Comparison of ENCODE assay signal across 9 cellular contexts in genomic region chr11:14973621-14974020, GRCh38. TPM values are rescaled to one million over a fixed set of nuclear protein-coding genes. Genes with fewer than 3 reads are reported as not detected.
DNase-seq lines count a peak whose midpoint lies in the region; ATAC-seq and TF ChIP-seq lines count a peak whose summit lies in the region.
"Had no signal": no experiment of that assay in that cellular context is flagged by ENCODE, and none has a peak within 500 bp of the region (broad histone marks: within the 10 kb centered on the region; RNA-seq: fewer than 3 reads in every experiment).

No MANE protein-coding gene starts in this region.

- 0 to 4% (median 2%) methylated on average over 5 to 31 of the region's 31 CpGs for WGBS in heart left ventricle, 4 donors
- no CpG with 5 or more reads among the region's 31 CpGs for WGBS in neuronal stem cell (ENCODE audit: extremely low coverage in 2 of 2, insufficient read length in 2 of 2, insufficient replicate concordance in 1 of 2), 2 donors

- no peak overlapping the region for H3K27ac Mint-ChIP-seq in T-cell

- POLR2A ChIA-PET in T-cell (lab: Charles Lee), result no interaction called here

- H3K36me3 Mint-ChIP-seq in T-cell, result no peaks in the 10 kb centered on the region

- no peak overlapping the region for H4K91ac ChIP-seq in neuronal stem cell (ENCODE audit: low read depth, low read length, poor library complexity)

- no peak overlapping the region for H2AK5ac ChIP-seq in neuronal stem cell (ENCODE audit: low read depth, low read length)

- H3K14ac ChIP-seq in neuronal stem cell (ENCODE audit: low read length), result no peak overlapping the region

- H3K9ac ChIP-seq in neuronal stem cell (ENCODE audit: low read depth, low read length, poor library complexity), result no peak overlapping the region

- H3K79me1 ChIP-seq in neuronal stem cell (ENCODE audit: low read depth, low read length), result no peaks in the 10 kb centered on the region

- H2BK12ac ChIP-seq in neuronal stem cell (ENCODE audit: low read length), result no peak overlapping the region

- no peak for TF ChIP-seq POLR2A in heart left ventricle (IDR thresholded peaks at IDR 0.05)

- H2AFZ ChIP-seq in neuronal stem cell (ENCODE audit: low read length), result peak overlapping the region; percentile 94

- no peak for TF ChIP-seq CTCF in heart left ventricle (IDR thresholded peaks at IDR 0.05)

- H3K18ac ChIP-seq in neuronal stem cell (ENCODE audit: low read length), result peak overlapping the region; percentile 46

- H2BK15ac ChIP-seq in neuronal stem cell (ENCODE audit: low read length), result no peak overlapping the region

- peak overlapping the region; percentile 70 to 80 (median 74) for H3K4me3 Mint-ChIP-seq in T-cell

- H2BK5ac ChIP-seq in neuronal stem cell (ENCODE audit: low read length), result no peak overlapping the region

- intact Hi-C loops in heart left ventricle (cut with DNase I) (loop anchor here in 6 of 10 donors (2.0 to 10.0 kb wide), 4 partner anchors 99 to 231 kb away; partner anchors contain the start of gene CALCB (in 3 of the 6)), Right ventricle myocardium inferior (cut with DNase I) (no loop called here)

- H3K23ac ChIP-seq in neuronal stem cell (ENCODE audit: low read depth, low read length, poor library complexity), result peak overlapping the region; percentile 22

- no peak overlapping the region for H3K27ac ChIP-seq in heart left ventricle
- no peak overlapping the region for H3K27ac ChIP-seq in effector memory CD4-positive, alpha-beta T cell (ENCODE audit: insufficient read depth, low read length, poor library complexity, severe bottlenecking)
- no peak overlapping the region for H3K27ac ChIP-seq in neuronal stem cell (replicated peaks; ENCODE audit: low read length)
- no peak overlapping the region for H3K27ac ChIP-seq in SJCRH30

- H3K9me3 ChIP-seq in heart left ventricle, result no peaks in the 10 kb centered on the region
- no peaks in the 10 kb centered on the region for H3K9me3 ChIP-seq in effector memory CD4-positive, alpha-beta T cell (ENCODE audit: control insufficient read depth, low read length)
- peaks cover 2 to 5% of the 10 kb centered on the region in 2 donors for H3K9me3 ChIP-seq in neuronal stem cell (replicated peaks in 1 of 2; ENCODE audit: control insufficient read depth in 2 of 2, insufficient read depth in 1 of 2, low read depth in 1 of 2, low read length in 2 of 2)
- H3K9me3 ChIP-seq in SJCRH30 (replicated peaks), result no peaks in the 10 kb centered on the region

- H3K4me1 ChIP-seq in heart left ventricle (peaks cover 0 to 36% (median 14%) of the 10 kb centered on the region in 12 donors), neuronal stem cell (ENCODE audit: control insufficient read depth in 2 of 2, insufficient read depth in 1 of 2, low read depth in 1 of 2, low read length in 2 of 2) (peaks cover 10 to 12% of the 10 kb centered on the region in 2 donors), SJCRH30 (no peaks in the 10 kb centered on the region)
- H3K4me1 ChIP-seq in effector memory CD4-positive, alpha-beta T cell (ENCODE audit: control insufficient read depth, insufficient read depth, low read length, poor library complexity, severe bottlenecking), result peaks cover 28% of the 10 kb centered on the region

- H4K8ac ChIP-seq in neuronal stem cell (ENCODE audit: low read depth, low read length), result no peak overlapping the region

- H3K4me2 ChIP-seq in neuronal stem cell (ENCODE audit: insufficient read depth, low read length, poor library complexity, severe bottlenecking), result peak overlapping the region; percentile 69

- H3K4me1 Mint-ChIP-seq in T-cell, result peaks cover 31 to 35% (median 35%) of the 10 kb centered on the region in 3 donors

- H3K4me3 ChIP-seq in heart left ventricle (peak overlapping the region in 10 of 12 donors; percentile 3 to 47 (median 35)), neuronal stem cell (ENCODE audit: low read length in 2 of 2) (peak overlapping the region; percentile 30 to 60), SJCRH30 (no peak overlapping the region)
- H3K4me3 ChIP-seq in effector memory CD4-positive, alpha-beta T cell (ENCODE audit: insufficient read depth, low read depth, low read length, poor library complexity, severe bottlenecking), result peak overlapping the region; percentile 54

- no peak overlapping the region for H2BK120ac ChIP-seq in neuronal stem cell (ENCODE audit: low read depth, low read length)

- DNase-seq in heart left ventricle (peak in 1 of 5 donors; percentile 23), Right ventricle myocardium inferior (ENCODE audit: missing footprints) (no peak), T-cell (peak in 10 of 34 experiments; percentile 5 to 40 (median 11)), neuronal stem cell (ENCODE audit: low spot score) (peak; percentile 36), SJCRH30 (no peak)
- no peak for DNase-seq in effector memory CD4-positive, alpha-beta T cell

- H3K9me3 Mint-ChIP-seq in T-cell, result no peaks in the 10 kb centered on the region

- peaks cover 30 to 98% (median 72%) of the 10 kb centered on the region in 9 donors for H3K27me3 ChIP-seq in heart left ventricle
- peaks cover 31% of the 10 kb centered on the region for H3K27me3 ChIP-seq in effector memory CD4-positive, alpha-beta T cell (replicated peaks; ENCODE audit: control insufficient read depth, insufficient read depth, low read length, poor library complexity, severe bottlenecking)
- peaks cover 29 to 88% (median 59%) of the 10 kb centered on the region in 3 experiments for H3K27me3 ChIP-seq in neuronal stem cell (ENCODE audit: control insufficient read depth in 3 of 3, insufficient read depth in 3 of 3, low read depth in 1 of 3, low read length in 3 of 3)
- H3K27me3 ChIP-seq in SJCRH30, result peaks cover 6% of the 10 kb centered on the region; the same call in 1 of the 2 replicates

- ATAC-seq in heart left ventricle (peak in 2 of 4 donors; percentile 32), Right ventricle myocardium inferior (no peak), T-cell (replicated peaks in 1 of 4) (peak; percentile 43 to 56 (median 51)), HG03108 (IDR thresholded peaks at IDR 0.05; ENCODE audit: unreplicated experiment) (no peak), HG02970 (IDR thresholded peaks at IDR 0.05; ENCODE audit: low FRiP score, unreplicated experiment) (no peak)

- peaks cover 69 to 74% of the 10 kb centered on the region in 2 donors for H3K27me3 Mint-ChIP-seq in T-cell

- H3K36me3 ChIP-seq in heart left ventricle, result no peaks in the 10 kb centered on the region
- no peaks in the 10 kb centered on the region for H3K36me3 ChIP-seq in effector memory CD4-positive, alpha-beta T cell (ENCODE audit: control insufficient read depth, insufficient read depth, low read length)
- no peaks in the 10 kb centered on the region for H3K36me3 ChIP-seq in neuronal stem cell (replicated peaks in 1 of 2; ENCODE audit: control insufficient read depth in 2 of 2, insufficient read depth in 2 of 2, low read length in 2 of 2)
- H3K36me3 ChIP-seq in SJCRH30, result no peaks in the 10 kb centered on the region

- CTCF ChIA-PET in T-cell (lab: Charles Lee), result interaction anchor here (0.7 to 1.7 kb wide), 4 partner anchors 30 to 789 kb away, joined by 3 to 6 read pairs (median 4); no protein-coding TSS in a partner anchor

- no peak overlapping the region for H3K4ac ChIP-seq in neuronal stem cell (ENCODE audit: low read length)

RNA-seq across cellular contexts. Expression of gene CALCA, which starts 1.5 kb away (rescaled TPM):
- total RNA-seq in heart left ventricle (1 to 10 TPM in 2 of 9 donors, under 1 TPM in 1, not detected in 6; 0.28 to 4.7 (median 2.9) TPM), Right ventricle myocardium inferior (not detected), T-cell (not detected)
- 1 to 10 TPM in 1 of 2 donors, not detected in 1; 2.1 TPM for polyA plus RNA-seq in heart left ventricle
- not detected for polyA plus RNA-seq in neuronal stem cell (2013, experiment 1 of 2)
- polyA plus RNA-seq in neuronal stem cell (2013, experiment 2 of 2), result not detected
- total RNA-seq in SJCRH30 (2014; rRNA removed; shearing (Covaris generic)), result not detected in 2 replicates
- total RNA-seq: pulmonary artery endothelial cell had no signal

Comparison
In these comparisons a context has a peak if more than half of its experiments do, and no peak if none do; other contexts are left out.
1. ATAC-seq: peak in T-cell (4 of 4); none in Right ventricle myocardium inferior (single experiment), HG03108 (single experiment) and HG02970 (single experiment).